Comparison of ENCODE assay signal across 19 cellular contexts in the genomic region with DNA sequence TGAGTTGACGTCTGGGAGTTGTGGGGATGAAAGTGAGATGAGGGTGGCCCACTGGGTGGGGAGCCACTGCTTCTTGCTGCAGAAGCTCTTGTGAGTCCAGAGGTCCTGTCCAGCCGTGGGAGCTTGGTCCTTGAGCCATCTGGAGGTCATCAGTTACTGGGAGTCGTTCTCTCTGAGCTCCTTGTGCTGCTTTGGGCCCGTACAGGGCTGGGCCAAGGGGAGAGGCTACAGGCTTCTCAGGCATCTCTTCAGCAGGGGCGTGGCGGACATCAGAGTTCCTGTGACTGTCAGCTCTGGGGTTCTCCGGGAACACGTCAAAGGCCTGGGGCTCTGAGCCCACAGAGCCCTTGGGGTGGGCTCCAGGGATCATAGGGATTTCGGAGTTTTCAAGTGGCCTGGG.
"Had no signal": no experiment of that assay in that cellular context is flagged by ENCODE, and none has a peak within 500 bp of the region (broad histone marks: within the 10 kb centered on the region; RNA-seq: fewer than 3 reads in every experiment).

No MANE protein-coding gene starts in this region.

- FAIRE-seq: endothelial cell of umbilical vein had no signal

- H3K27ac Mint-ChIP-seq: natural killer cell had no signal

- H3K36me3 Mint-ChIP-seq: natural killer cell had no signal

- H3K27ac ChIP-seq: colonic mucosa, parathyroid adenoma, psoas muscle, right lobe of liver, skin epidermis, stomach, thoracic aorta, transverse colon had no signal

- H3K4me3 Mint-ChIP-seq: natural killer cell had no signal

- H3K9me3 Mint-ChIP-seq: natural killer cell had no signal

- DNase-seq: cerebellar nuclear complex; colonic mucosa; dermis blood vessel endothelial cell; erythroblast; foreskin melanocyte; glutamatergic neuron; islet precursor cell; mammary epithelial cell; natural killer cell; psoas muscle; retina; right lobe of liver; stimulated activated naive CD4-positive, alpha-beta T cell; stomach; transverse colon had no signal
